8 cellular contexts compared by ENCODE assay signal in genomic region chr12:104877107-104877705, GRCh38.
DNase-seq lines count a peak whose midpoint lies in the region; ATAC-seq and TF ChIP-seq lines count a peak whose summit lies in the region.

No MANE protein-coding gene starts in this region.

- DNase-seq in T-helper 2 cell (peak in 3 of 5 experiments; percentile 5 to 44 (median 7)), NCI-H1105 treated with DMSO at 0.1 percent for 48 hours (lab: John Stamatoyannopoulos, UW) (peak; percentile 77), epithelial cell of proximal tubule (ENCODE audit: low read depth) (no peak)
- DNase-seq in T-helper 2 cell treated with Interferon-gamma antibody and Interleukin-4, amounts not matched to agents 5 μg/mL and 100 μg/mL, for 36 hours (ENCODE audit: low spot score): no peak
- peak in 8 of 10 donors; percentile 12 to 62 (median 36) for DNase-seq in naive thymus-derived CD8-positive, alpha-beta T cell

- POLR2A ChIA-PET in naive thymus-derived CD8-positive, alpha-beta T cell (lab: Charles Lee): no interaction called here

- H3K27me3 Mint-ChIP-seq in T-helper 2 cell treated with Interferon-gamma antibody and Interleukin-4, amounts not matched to agents 5 μg/mL and 100 μg/mL, for 36 hours (ENCODE audit: low read depth): peaks cover 18% of the 10 kb centered on the region
- H3K27me3 Mint-ChIP-seq in naive thymus-derived CD8-positive, alpha-beta T cell: peaks cover 0 to 9% (median 0%) of the 10 kb centered on the region in 5 donors

- peak; percentile 87 for TF ChIP-seq CTCF in VCaP (conservative IDR thresholded peaks at IDR 0.05)
- peak; percentile 67 for TF ChIP-seq CTCF in epithelial cell of proximal tubule (conservative IDR thresholded peaks at IDR 0.05; ENCODE audit: low read depth, low read length)

- H3K27ac ChIP-seq in VCaP: no peak overlapping the region

- no peak overlapping the region for H3K4me3 ChIP-seq in epithelial cell of proximal tubule (ENCODE audit: low read depth, low read length)

- H3K9me3 Mint-ChIP-seq in T-helper 2 cell treated with Interferon-gamma antibody and Interleukin-4, amounts not matched to agents 5 μg/mL and 100 μg/mL, for 36 hours: no peaks in the 10 kb centered on the region
- peaks cover 0 to 2% (median 0%) of the 10 kb centered on the region in 9 donors for H3K9me3 Mint-ChIP-seq in naive thymus-derived CD8-positive, alpha-beta T cell

- H3K4me3 Mint-ChIP-seq in T-helper 2 cell treated with Interferon-gamma antibody and Interleukin-4, amounts not matched to agents 5 μg/mL and 100 μg/mL, for 36 hours: no peak overlapping the region
- no peak overlapping the region for H3K4me3 Mint-ChIP-seq in naive thymus-derived CD8-positive, alpha-beta T cell

- no peak overlapping the region for H3K27ac Mint-ChIP-seq in T-helper 2 cell treated with Interferon-gamma antibody and Interleukin-4, amounts not matched to agents 5 μg/mL and 100 μg/mL, for 36 hours
- no peak overlapping the region for H3K27ac Mint-ChIP-seq in naive thymus-derived CD8-positive, alpha-beta T cell

- no peak for ATAC-seq in naive thymus-derived CD8-positive, alpha-beta T cell
- no peak for ATAC-seq in GM18498 (IDR thresholded peaks at IDR 0.05; ENCODE audit: unreplicated experiment)
- ATAC-seq in HG02840 (IDR thresholded peaks at IDR 0.05; ENCODE audit: low FRiP score, unreplicated experiment): no peak

- H3K4me1 Mint-ChIP-seq in T-helper 2 cell treated with Interferon-gamma antibody and Interleukin-4, amounts not matched to agents 5 μg/mL and 100 μg/mL, for 36 hours (ENCODE audit: low read depth): peaks cover 7% of the 10 kb centered on the region
- peaks cover 0 to 2% (median 0%) of the 10 kb centered on the region in 4 donors for H3K4me1 Mint-ChIP-seq in naive thymus-derived CD8-positive, alpha-beta T cell

- no peaks in the 10 kb centered on the region for H3K36me3 Mint-ChIP-seq in T-helper 2 cell treated with Interferon-gamma antibody and Interleukin-4, amounts not matched to agents 5 μg/mL and 100 μg/mL, for 36 hours (ENCODE audit: low read depth)
- H3K36me3 Mint-ChIP-seq in naive thymus-derived CD8-positive, alpha-beta T cell: peaks cover 0 to 2% (median 0%) of the 10 kb centered on the region in 3 donors

Comparison
In these comparisons a context has a peak if more than half of its experiments do, and no peak if none do; other contexts are left out.
1. DNase-seq: peak in T-helper 2 cell (3 of 5), NCI-H1105 treated with DMSO at 0.1 percent for 48 hours (single experiment) and naive thymus-derived CD8-positive, alpha-beta T cell (8 of 10); none in T-helper 2 cell treated with Interferon-gamma antibody and Interleukin-4, amounts not matched to agents 5 μg/mL and 100 μg/mL, for 36 hours (single experiment) and epithelial cell of proximal tubule (single experiment).